Comparison of ENCODE assay signal across 30 cellular contexts in genomic region chr2:212791579-212791978, GRCh38.
"Had no signal": no experiment of that assay in that cellular context is flagged by ENCODE, and none has a peak within 500 bp of the region (broad histone marks: within the 10 kb centered on the region; RNA-seq: fewer than 3 reads in every experiment).

No MANE protein-coding gene starts in this region.

- H3K4me1 Mint-ChIP-seq: activated CD4-positive, alpha-beta T cell treated with anti-CD3 and anti-CD28 coated beads for 36 hours; activated CD4-positive, alpha-beta T cell treated with anti-CD3 and anti-CD28 coated beads, Interleukin-2, amount 10 ng/mL, durations not matched to agents 24 days and 14 days; activated CD8-positive, alpha-beta memory T cell treated with anti-CD3 and anti-CD28 coated beads, Interleukin-2, amount 10 ng/mL, durations not matched to agents 7 days and 5 days; activated naive CD4-positive, alpha-beta T cell treated with anti-CD3 and anti-CD28 coated beads, Interleukin-2, amount 50 U/mL, for 24 hours; activated naive CD8-positive, alpha-beta T cell treated with anti-CD3 and anti-CD28 coated beads, Interleukin-2, amount 50 U/mL, for 24 hours; T-helper 17 cell had no signal

- H3K36me3 Mint-ChIP-seq: activated CD4-positive, alpha-beta memory T cell treated with anti-CD3 and anti-CD28 coated beads for 36 hours; activated CD8-positive, alpha-beta memory T cell treated with anti-CD3 and anti-CD28 coated beads, Interleukin-2, amount 10 ng/mL, durations not matched to agents 7 days and 5 days; activated naive CD4-positive, alpha-beta T cell treated with anti-CD3 and anti-CD28 coated beads, Interleukin-2, amount 50 U/mL, for 24 hours; brain had no signal

- H3K4me1 ChIP-seq: ascending aorta, breast epithelium, colonic mucosa, esophagus squamous epithelium, gastroesophageal sphincter had no signal

- DNase-seq: activated CD4-positive, alpha-beta memory T cell treated with anti-CD3 and anti-CD28 coated beads for 36 hours; activated CD4-positive, alpha-beta T cell treated with anti-CD3 and anti-CD28 coated beads for 36 hours; activated CD4-positive, alpha-beta T cell treated with anti-CD3 and anti-CD28 coated beads, Interleukin-2, amount 10 ng/mL, durations not matched to agents 24 days and 14 days; activated CD4-positive, CD25-positive, alpha-beta regulatory T cell; activated CD4-positive, CD25-positive, alpha-beta regulatory T cell treated with anti-CD3 and anti-CD28 coated beads, Interleukin-2, amount 50 U/mL, for 72 hours; activated CD8-positive, alpha-beta memory T cell treated with anti-CD3 and anti-CD28 coated beads, Interleukin-2, amount 10 ng/mL, durations not matched to agents 7 days and 5 days; activated CD8-positive, alpha-beta memory T cell treated with anti-CD3 and anti-CD28 coated beads, Interleukin-2, amount 50 U/mL, for 4 hours; activated CD8-positive, alpha-beta T cell treated with anti-CD3 and anti-CD28 coated beads, Interleukin-2, amount 10 ng/mL, durations not matched to agents 7 days and 5 days; activated effector memory CD4-positive, alpha-beta T cell treated with anti-CD3 and anti-CD28 coated beads, Interleukin-2, amount 50 U/mL, for 16 hours; activated naive CD4-positive, alpha-beta T cell treated with anti-CD3 and anti-CD28 coated beads for 36 hours; activated naive CD8-positive, alpha-beta T cell treated with anti-CD3 and anti-CD28 coated beads for 36 hours; activated naive CD8-positive, alpha-beta T cell treated with anti-CD3 and anti-CD28 coated beads, Interleukin-2, amount 50 U/mL, for 24 hours; activated T-cell treated with anti-CD3 and anti-CD28 coated beads, Interleukin-2, amount 50 U/mL, for 1 hour; activated T-cell treated with anti-CD3 and anti-CD28 coated beads, Interleukin-2, amount 50 U/mL, for 48 hours; colonic mucosa; effector CD8-positive, alpha-beta T cell; esophagus squamous epithelium; foreskin melanocyte; T-helper 1 cell; T-helper 17 cell; T1000 had no signal

- H3K36me3 ChIP-seq: ascending aorta, breast epithelium, colonic mucosa, esophagus squamous epithelium, gastroesophageal sphincter had no signal

- H3K27ac Mint-ChIP-seq: activated CD4-positive, alpha-beta memory T cell treated with anti-CD3 and anti-CD28 coated beads for 36 hours; activated CD4-positive, alpha-beta T cell treated with anti-CD3 and anti-CD28 coated beads for 36 hours; activated CD4-positive, alpha-beta T cell treated with anti-CD3 and anti-CD28 coated beads, Interleukin-2, amount 10 ng/mL, durations not matched to agents 24 days and 14 days; activated CD8-positive, alpha-beta memory T cell treated with anti-CD3 and anti-CD28 coated beads, Interleukin-2, amount 10 ng/mL, durations not matched to agents 7 days and 5 days; activated CD8-positive, alpha-beta T cell treated with anti-CD3 and anti-CD28 coated beads, Interleukin-2, amount 10 ng/mL, durations not matched to agents 7 days and 5 days; activated naive CD4-positive, alpha-beta T cell treated with anti-CD3 and anti-CD28 coated beads for 36 hours; activated naive CD4-positive, alpha-beta T cell treated with anti-CD3 and anti-CD28 coated beads, Interleukin-2, amount 50 U/mL, for 24 hours; activated naive CD8-positive, alpha-beta T cell treated with anti-CD3 and anti-CD28 coated beads for 36 hours; activated naive CD8-positive, alpha-beta T cell treated with anti-CD3 and anti-CD28 coated beads, Interleukin-2, amount 50 U/mL, for 24 hours; activated T-helper 1 cell treated with anti-CD3 and anti-CD28 coated beads, Interleukin-12 subunit alpha, Interleukin-12 subunit beta, Interleukin-2, Interleukin-4 antibody, amounts not matched to agents 30 ng/mL and 10 ng/mL and 1 ng/mL, durations not matched to agents 14 hours and 24 hours and 36 hours; activated T-helper 2 cell treated with anti-CD3 and anti-CD28 coated beads, Interferon-gamma antibody, Interleukin-2, Interleukin-4, amounts not matched to agents 10 μg/mL and 5 μg/mL and 100 μg/mL, durations not matched to agents 14 hours and 24 hours and 36 hours; brain; T-helper 17 cell; T-helper 2 cell treated with Interferon-gamma antibody and Interleukin-4, amounts not matched to agents 5 μg/mL and 100 μg/mL, for 36 hours had no signal

- H3K9me3 ChIP-seq: ascending aorta, breast epithelium, colonic mucosa, esophagus squamous epithelium, gastroesophageal sphincter had no signal

- ATAC-seq: activated CD4-positive, alpha-beta T cell treated with anti-CD3 and anti-CD28 coated beads for 36 hours; activated CD8-positive, alpha-beta memory T cell treated with anti-CD3 and anti-CD28 coated beads, Interleukin-2, amount 10 ng/mL, durations not matched to agents 7 days and 5 days; activated CD8-positive, alpha-beta T cell treated with anti-CD3 and anti-CD28 coated beads, Interleukin-2, amount 10 ng/mL, durations not matched to agents 7 days and 5 days; activated naive CD8-positive, alpha-beta T cell treated with anti-CD3 and anti-CD28 coated beads, Interleukin-2, amount 50 U/mL, for 24 hours; gastroesophageal sphincter; T-helper 17 cell had no signal

- H3K27me3 ChIP-seq: ascending aorta, breast epithelium, colonic mucosa, esophagus squamous epithelium, gastroesophageal sphincter had no signal

- H3K4me3 Mint-ChIP-seq: activated CD4-positive, alpha-beta memory T cell treated with anti-CD3 and anti-CD28 coated beads for 36 hours; activated CD4-positive, alpha-beta T cell treated with anti-CD3 and anti-CD28 coated beads for 36 hours; activated CD4-positive, alpha-beta T cell treated with anti-CD3 and anti-CD28 coated beads, Interleukin-2, amount 10 ng/mL, durations not matched to agents 24 days and 14 days; activated CD8-positive, alpha-beta memory T cell treated with anti-CD3 and anti-CD28 coated beads, Interleukin-2, amount 10 ng/mL, durations not matched to agents 7 days and 5 days; activated CD8-positive, alpha-beta T cell treated with anti-CD3 and anti-CD28 coated beads, Interleukin-2, amount 10 ng/mL, durations not matched to agents 7 days and 5 days; activated naive CD4-positive, alpha-beta T cell treated with anti-CD3 and anti-CD28 coated beads for 36 hours; activated naive CD4-positive, alpha-beta T cell treated with anti-CD3 and anti-CD28 coated beads, Interleukin-2, amount 50 U/mL, for 24 hours; activated naive CD8-positive, alpha-beta T cell treated with anti-CD3 and anti-CD28 coated beads for 36 hours; activated naive CD8-positive, alpha-beta T cell treated with anti-CD3 and anti-CD28 coated beads, Interleukin-2, amount 50 U/mL, for 24 hours; activated T-helper 1 cell treated with anti-CD3 and anti-CD28 coated beads, Interleukin-12 subunit alpha, Interleukin-12 subunit beta, Interleukin-2, Interleukin-4 antibody, amounts not matched to agents 30 ng/mL and 10 ng/mL and 1 ng/mL, durations not matched to agents 14 hours and 24 hours and 36 hours; brain; T-helper 17 cell; T-helper 2 cell treated with Interferon-gamma antibody and Interleukin-4, amounts not matched to agents 5 μg/mL and 100 μg/mL, for 36 hours had no signal

- H3K9me3 Mint-ChIP-seq: activated CD4-positive, alpha-beta memory T cell treated with anti-CD3 and anti-CD28 coated beads for 36 hours; activated CD4-positive, alpha-beta T cell treated with anti-CD3 and anti-CD28 coated beads, Interleukin-2, amount 10 ng/mL, durations not matched to agents 24 days and 14 days; activated T-helper 1 cell treated with anti-CD3 and anti-CD28 coated beads, Interleukin-12 subunit alpha, Interleukin-12 subunit beta, Interleukin-2, Interleukin-4 antibody, amounts not matched to agents 30 ng/mL and 10 ng/mL and 1 ng/mL, durations not matched to agents 14 hours and 24 hours and 36 hours; activated T-helper 2 cell treated with anti-CD3 and anti-CD28 coated beads, Interferon-gamma antibody, Interleukin-2, Interleukin-4, amounts not matched to agents 10 μg/mL and 5 μg/mL and 100 μg/mL, durations not matched to agents 14 hours and 24 hours and 36 hours; T-helper 2 cell treated with Interferon-gamma antibody and Interleukin-4, amounts not matched to agents 5 μg/mL and 100 μg/mL, for 36 hours had no signal

- H3K27ac ChIP-seq: ascending aorta, breast epithelium, colonic mucosa, epithelial cell of prostate, esophagus squamous epithelium, gastroesophageal sphincter had no signal

- H3K4me3 ChIP-seq: ascending aorta, breast epithelium, colonic mucosa, esophagus squamous epithelium, gastroesophageal sphincter had no signal

- H3K27me3 Mint-ChIP-seq: activated CD4-positive, alpha-beta memory T cell treated with anti-CD3 and anti-CD28 coated beads for 36 hours; activated CD4-positive, alpha-beta T cell treated with anti-CD3 and anti-CD28 coated beads for 36 hours; activated CD4-positive, alpha-beta T cell treated with anti-CD3 and anti-CD28 coated beads, Interleukin-2, amount 10 ng/mL, durations not matched to agents 24 days and 14 days; activated naive CD4-positive, alpha-beta T cell treated with anti-CD3 and anti-CD28 coated beads, Interleukin-2, amount 50 U/mL, for 24 hours; activated naive CD8-positive, alpha-beta T cell treated with anti-CD3 and anti-CD28 coated beads, Interleukin-2, amount 50 U/mL, for 24 hours; brain; T-helper 17 cell had no signal
